ENCODE assay signal across 16 cellular contexts in genomic region chr1:230340778-230341546, GRCh38.
"Had no signal": no experiment of that assay in that cellular context is flagged by ENCODE, and none has a peak within 500 bp of the region (broad histone marks: within the 10 kb centered on the region; RNA-seq: fewer than 3 reads in every experiment).

No MANE protein-coding gene starts in this region.

- H3K4me3 ChIP-seq: gastroesophageal sphincter, left lung, prostate gland, sigmoid colon, tibial nerve, uterus had no signal

- H3K27ac ChIP-seq: epithelial cell of prostate, gastroesophageal sphincter, left lung, prostate gland, sigmoid colon, tibial nerve, uterus had no signal

- ATAC-seq: gastroesophageal sphincter; left lung; stimulated activated naive CD8-positive, alpha-beta T cell treated with anti-CD3 and anti-CD28 coated beads, Interleukin-15, amount 100 ng/mL, for 72 hours had no signal

- H3K9me3 ChIP-seq: gastroesophageal sphincter, left lung, prostate gland, sigmoid colon, tibial nerve, uterus had no signal

- H3K27me3 ChIP-seq: gastroesophageal sphincter, sigmoid colon, tibial nerve, uterus had no signal

- H3K4me1 ChIP-seq: left lung, prostate gland, sigmoid colon, uterus had no signal

- H3K36me3 ChIP-seq: gastroesophageal sphincter, left lung, prostate gland, sigmoid colon, tibial nerve, uterus had no signal

- DNase-seq: activated CD4-positive, CD25-positive, alpha-beta regulatory T cell treated with anti-CD3 and anti-CD28 coated beads, Interleukin-2, amount 50 U/mL, for 72 hours; activated naive CD8-positive, alpha-beta T cell treated with anti-CD3 and anti-CD28 coated beads, Interleukin-2, amount 10 ng/mL, durations not matched to agents 7 days and 5 days; dermis blood vessel endothelial cell; left lung; mesenchymal stem cell; occipital lobe; sigmoid colon; stimulated activated CD4-positive, alpha-beta T cell treated with anti-CD3 and anti-CD28 coated beads, Interleukin-1b, Interleukin-23, amount 100 ng/mL, for 48 hours; stimulated activated naive CD8-positive, alpha-beta T cell treated with anti-CD3 and anti-CD28 coated beads, Interleukin-15, amount 100 ng/mL, for 72 hours; T-helper 1 cell; T1000; uterus had no signal
